8 cellular contexts compared by ENCODE assay signal in the genomic region with DNA sequence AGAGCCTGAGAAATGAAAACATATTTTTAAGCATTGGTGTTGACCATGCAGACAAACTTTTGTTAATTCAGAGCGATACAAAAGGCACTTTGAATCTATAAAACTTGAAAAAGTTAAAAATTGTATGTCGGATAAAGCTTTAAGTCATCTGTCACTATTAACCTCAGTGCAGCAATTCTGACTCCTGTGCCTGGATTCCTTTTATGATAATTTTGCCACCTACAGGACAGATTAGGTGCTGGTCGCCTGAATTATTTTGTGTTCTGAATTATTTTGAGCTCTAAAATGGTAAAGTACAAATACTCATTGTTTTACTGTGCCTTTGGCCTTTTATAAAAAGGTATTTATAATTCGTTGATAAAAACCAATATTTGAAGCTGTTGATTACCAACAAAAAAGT. TPM values are rescaled to one million over a fixed set of nuclear protein-coding genes. Genes with fewer than 3 reads are reported as not detected.
DNase-seq lines count a peak whose midpoint lies in the region; ATAC-seq, FAIRE-seq and TF ChIP-seq lines count a peak whose summit lies in the region.

No MANE protein-coding gene starts in this region.

- DNase-seq in D341Med (ENCODE audit: low spot score), result peak; percentile 58
- peak; percentile 49 for DNase-seq in SK-MEL-5 (ENCODE audit: low read depth, low spot score)
- peak; percentile 19 for DNase-seq in kidney glomerular epithelial cell (lab: John Stamatoyannopoulos, UW)
- DNase-seq in H54 (ENCODE audit: insufficient read length, low spot score), result no peak
- DNase-seq in activated naive CD4-positive, alpha-beta T cell treated with anti-CD3 and anti-CD28 coated beads, Interleukin-2, amount 50 U/mL, for 72 hours (ENCODE audit: low spot score in 2 of 2), result no peak
- DNase-seq in stimulated activated CD4-positive, alpha-beta T cell treated with anti-CD3 and anti-CD28 coated beads, Interleukin-1b, Interleukin-23, amount 100 ng/mL, for 48 hours, result no peak

- peaks cover 0 to 6% of the 10 kb centered on the region in 2 donors for H3K36me3 Mint-ChIP-seq in activated naive CD4-positive, alpha-beta T cell treated with anti-CD3 and anti-CD28 coated beads, Interleukin-2, amount 50 U/mL, for 72 hours

- no peak for TF ChIP-seq POLR2A in H54 (IDR thresholded peaks at IDR 0.05; ENCODE audit: low read depth, low read length)

- no peak for FAIRE-seq in H54 (lab: Jason Lieb, UNC)

- in situ Hi-C loops in SK-MEL-5 (cut with HindIII; ENCODE audit: low pct_unique_long_range_greater_than_20kb, low sequenced_read_pairs), result no loop called here

- peak; percentile 61 for ATAC-seq in GM21619 (IDR thresholded peaks at IDR 0.05; ENCODE audit: unreplicated experiment)
- no peak for ATAC-seq in HG02571 (IDR thresholded peaks at IDR 0.05; ENCODE audit: unreplicated experiment)
- no peak for ATAC-seq in activated naive CD4-positive, alpha-beta T cell treated with anti-CD3 and anti-CD28 coated beads, Interleukin-2, amount 50 U/mL, for 72 hours

- peaks cover 0 to 3% of the 10 kb centered on the region in 2 donors for H3K9me3 Mint-ChIP-seq in activated naive CD4-positive, alpha-beta T cell treated with anti-CD3 and anti-CD28 coated beads, Interleukin-2, amount 50 U/mL, for 72 hours

- H3K27ac Mint-ChIP-seq in activated naive CD4-positive, alpha-beta T cell treated with anti-CD3 and anti-CD28 coated beads, Interleukin-2, amount 50 U/mL, for 72 hours, result no peak overlapping the region

RNA-seq across cellular contexts. Expression of gene RNF138, which starts 19.4 kb away (rescaled TPM):
- total RNA-seq in SK-MEL-5 (2014; rRNA removed; shearing (Covaris generic)), result 23.7 and 29.6 TPM in 2 replicates
- 22.3 and 25.2 TPM in 2 replicates for polyA plus RNA-seq in SK-MEL-5 (2015; cell fraction: cytosol; rRNA removed)
- polyA plus RNA-seq in SK-MEL-5 (2015; cell fraction: nucleus; rRNA removed), result 13.0 and 38.6 TPM in 2 replicates
- total RNA-seq in activated naive CD4-positive, alpha-beta T cell treated with anti-CD3 and anti-CD28 coated beads, Interleukin-2, amount 50 U/mL, for 72 hours, result 10 to 100 TPM; 58.8 to 64.7 TPM

RNA-seq across cellular contexts. Expression of gene RNF125, which starts 53.7 kb away (rescaled TPM):
- total RNA-seq in SK-MEL-5 (2014; rRNA removed; shearing (Covaris generic)), result 41.4 and 53.3 TPM in 2 replicates
- polyA plus RNA-seq in SK-MEL-5 (2015; cell fraction: cytosol; rRNA removed), result 47.2 and 56.1 TPM in 2 replicates
- 155 and 178 TPM in 2 replicates for polyA plus RNA-seq in SK-MEL-5 (2015; cell fraction: nucleus; rRNA removed)
- 10 to 100 TPM; 12.0 to 13.8 TPM for total RNA-seq in activated naive CD4-positive, alpha-beta T cell treated with anti-CD3 and anti-CD28 coated beads, Interleukin-2, amount 50 U/mL, for 72 hours

Comparison
In these comparisons a context has a peak if more than half of its experiments do, and no peak if none do; other contexts are left out.
1. DNase-seq: peak in D341Med (single experiment), SK-MEL-5 (single experiment) and kidney glomerular epithelial cell (single experiment); none in H54 (single experiment), activated naive CD4-positive, alpha-beta T cell treated with anti-CD3 and anti-CD28 coated beads, Interleukin-2, amount 50 U/mL, for 72 hours (0 of 2) and stimulated activated CD4-positive, alpha-beta T cell treated with anti-CD3 and anti-CD28 coated beads, Interleukin-1b, Interleukin-23, amount 100 ng/mL, for 48 hours (single experiment).